15 cellular contexts compared by ENCODE assay signal in the genomic region with DNA sequence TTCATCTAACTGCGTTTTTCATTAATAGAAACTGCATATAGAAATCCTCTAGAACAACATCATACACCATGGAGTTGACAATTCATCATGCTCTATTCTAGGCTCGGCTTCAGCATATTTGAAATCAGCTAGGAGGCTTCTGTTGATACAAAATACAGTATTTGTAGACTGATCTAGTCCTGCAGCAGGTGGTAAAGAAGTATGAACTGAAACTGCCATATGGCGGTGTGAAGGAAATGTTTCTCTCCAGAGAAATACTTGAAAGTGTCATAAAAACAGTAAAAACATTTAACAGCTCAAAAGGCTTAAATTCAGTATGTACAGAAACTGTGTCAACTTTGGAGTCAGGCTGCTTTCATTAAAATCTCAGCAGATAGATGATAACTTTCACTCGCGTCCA. TPM values are rescaled to one million over a fixed set of nuclear protein-coding genes. Genes with fewer than 3 reads are reported as not detected.
DNase-seq lines count a peak whose midpoint lies in the region; ATAC-seq and TF ChIP-seq lines count a peak whose summit lies in the region.
"Had no signal": no experiment of that assay in that cellular context is flagged by ENCODE, and none has a peak within 500 bp of the region (broad histone marks: within the 10 kb centered on the region; RNA-seq: fewer than 3 reads in every experiment).

No MANE protein-coding gene starts in this region.

- no peaks in the 10 kb centered on the region for H3K4me1 Mint-ChIP-seq in activated CD4-positive, alpha-beta memory T cell treated with anti-CD3 and anti-CD28 coated beads for 36 hours (ENCODE audit: low read depth)
- H3K4me1 Mint-ChIP-seq: CD14-positive monocyte had no signal

- H3K4me1 ChIP-seq in mesendoderm (ENCODE audit: control insufficient read depth, low read depth, low read length) (peaks cover 31% of the 10 kb centered on the region), PC-3 (ENCODE audit: insufficient read depth, low read length) (no peaks in the 10 kb centered on the region)

- H3K27ac ChIP-seq in mesendoderm (ENCODE audit: low read depth, low read length) (peak overlapping the region; percentile 12), PC-3 (ENCODE audit: low read length) (no peak overlapping the region)
- H3K27ac ChIP-seq: skin epidermis had no signal

- H3F3A ChIP-seq in PC-3 (ENCODE audit: low read length, unreplicated experiment): no peaks in the 10 kb centered on the region

- no peak overlapping the region for H2AK5ac ChIP-seq in mesendoderm (ENCODE audit: low read length)

- no peak overlapping the region for H3K23ac ChIP-seq in mesendoderm (ENCODE audit: low read length)

- no peak overlapping the region for H3K9ac ChIP-seq in mesendoderm (ENCODE audit: low read length)
- no peak overlapping the region for H3K9ac ChIP-seq in PC-3 (ENCODE audit: low read length)

- no peak overlapping the region for H3K4me3 ChIP-seq in mesendoderm (ENCODE audit: low read length)
- no peak overlapping the region for H3K4me3 ChIP-seq in PC-3 (ENCODE audit: low read length)
- H3K4me3 ChIP-seq: skin epidermis had no signal

- no peaks in the 10 kb centered on the region for H3K79me1 ChIP-seq in mesendoderm (ENCODE audit: low read length)

- H3K4me2 ChIP-seq in mesendoderm (ENCODE audit: low read length): no peak overlapping the region
- H3K4me2 ChIP-seq in PC-3 (ENCODE audit: low read length): no peak overlapping the region

- intact Hi-C loops in activated CD4-positive, alpha-beta memory T cell treated with anti-CD3 and anti-CD28 coated beads for 36 hours (cut with micrococcal nuclease): no loop called here
- intact Hi-C loops in PC-3 (cut with micrococcal nuclease): no loop called here

- no peak overlapping the region for H2BK15ac ChIP-seq in mesendoderm (replicated peaks; ENCODE audit: low read depth)

- no peaks in the 10 kb centered on the region for H4K20me1 ChIP-seq in PC-3 (ENCODE audit: low read length)

- H3K56ac ChIP-seq in mesendoderm (ENCODE audit: low read length): peak overlapping the region; percentile 61

- H3K79me2 ChIP-seq in mesendoderm (ENCODE audit: control insufficient read depth, insufficient read depth, low read length) (no peaks in the 10 kb centered on the region), PC-3 (ENCODE audit: low read length) (no peaks in the 10 kb centered on the region)

- H2BK120ac ChIP-seq in mesendoderm (ENCODE audit: low read depth, low read length): peak overlapping the region; percentile 78

- peak overlapping the region; percentile 55 for H3K4ac ChIP-seq in mesendoderm (ENCODE audit: low read depth, low read length)

- WGBS in mesendoderm (ENCODE audit: extremely low coverage, insufficient coverage, low lambda C conversion rate): no CpG with 5 or more reads among the region's 5 CpGs

- H3K27me3 Mint-ChIP-seq in activated CD4-positive, alpha-beta memory T cell treated with anti-CD3 and anti-CD28 coated beads for 36 hours: no peaks in the 10 kb centered on the region

- no peak for TF ChIP-seq CTCF in PC-3 (conservative IDR thresholded peaks at IDR 0.05; ENCODE audit: low read depth, low read length)

- no peak overlapping the region for H3K27ac Mint-ChIP-seq in activated CD4-positive, alpha-beta memory T cell treated with anti-CD3 and anti-CD28 coated beads for 36 hours
- H3K27ac Mint-ChIP-seq: CD14-positive monocyte had no signal

- no peaks in the 10 kb centered on the region for H3K9me3 ChIP-seq in PC-3 (ENCODE audit: low read length)

- H4K5ac ChIP-seq in mesendoderm (ENCODE audit: low read length): no peak overlapping the region

- peak; percentile 59 for ATAC-seq in GM18868 (IDR thresholded peaks at IDR 0.05; ENCODE audit: unreplicated experiment)
- ATAC-seq in GM21528 (IDR thresholded peaks at IDR 0.05; ENCODE audit: low FRiP score, unreplicated experiment): peak; percentile 71
- ATAC-seq in HG03135 (IDR thresholded peaks at IDR 0.05; ENCODE audit: unreplicated experiment): peak; percentile 70
- ATAC-seq in PC-3: no peak

- CTCF ChIA-PET in activated CD4-positive, alpha-beta memory T cell treated with anti-CD3 and anti-CD28 coated beads for 36 hours (lab: Charles Lee): no interaction called here
- CTCF ChIA-PET in PC-3 (lab: Charles Lee): no interaction called here

- H3K9me2 ChIP-seq in PC-3 (replicated peaks; ENCODE audit: low read length): no peaks in the 10 kb centered on the region

- no peak overlapping the region for H2AFZ ChIP-seq in PC-3 (ENCODE audit: low read length)

- POLR2A ChIA-PET in activated CD4-positive, alpha-beta memory T cell treated with anti-CD3 and anti-CD28 coated beads for 36 hours (lab: Charles Lee): no interaction called here
- POLR2A ChIA-PET in PC-3 (lab: Charles Lee; ENCODE audit: unreplicated experiment): no interaction called here

- H4K8ac ChIP-seq in mesendoderm (ENCODE audit: low read depth, low read length): no peak overlapping the region

- peak overlapping the region; percentile 89 for H2BK5ac ChIP-seq in mesendoderm (ENCODE audit: low read length)

- no TSS peak for BruUV-seq in PC-3 (replicated peaks; lab: Mats Ljungman, UMichigan)

- no peaks in the 10 kb centered on the region for H3K36me3 Mint-ChIP-seq in activated CD4-positive, alpha-beta memory T cell treated with anti-CD3 and anti-CD28 coated beads for 36 hours
- H3K36me3 Mint-ChIP-seq: CD14-positive monocyte, IgD-negative memory B cell had no signal

- H3K18ac ChIP-seq in mesendoderm (ENCODE audit: low read length): peak overlapping the region; percentile 60

- no peak overlapping the region for H3K4me3 Mint-ChIP-seq in activated CD4-positive, alpha-beta memory T cell treated with anti-CD3 and anti-CD28 coated beads for 36 hours
- H3K4me3 Mint-ChIP-seq: CD14-positive monocyte had no signal

- no peaks in the 10 kb centered on the region for H3K9me3 Mint-ChIP-seq in activated CD4-positive, alpha-beta memory T cell treated with anti-CD3 and anti-CD28 coated beads for 36 hours
- H3K9me3 Mint-ChIP-seq: IgD-negative memory B cell had no signal

- DNase-seq in mesendoderm (no peak), HCEC 1CT (no peak), PC-3 (no peak), NCI-H526 treated with DMSO at 0.1 percent for 48 hours (lab: John Stamatoyannopoulos, UW) (no peak)
- no peak for DNase-seq in activated CD4-positive, alpha-beta memory T cell treated with anti-CD3 and anti-CD28 coated beads for 36 hours
- DNase-seq: activated effector memory CD4-positive, alpha-beta T cell treated with anti-CD3 and anti-CD28 coated beads, Interleukin-2, amount 50 U/mL, for 16 hours; mesenchymal stem cell; NCI-H1436; Right ventricle myocardium superior had no signal

- H3K36me3 ChIP-seq in mesendoderm (ENCODE audit: control insufficient read depth, insufficient read depth, low read length): no peaks in the 10 kb centered on the region
- H3K36me3 ChIP-seq in PC-3 (ENCODE audit: low read depth, low read length): no peaks in the 10 kb centered on the region

- no peaks in the 10 kb centered on the region for H3K27me3 ChIP-seq in mesendoderm (ENCODE audit: insufficient read depth, low read length, poor library complexity)
- no peaks in the 10 kb centered on the region for H3K27me3 ChIP-seq in PC-3 (ENCODE audit: low read length)

RNA-seq across cellular contexts. Expression of gene MYO3A, which starts 32.0 kb away (rescaled TPM):
- polyA plus RNA-seq in mesendoderm (2013, experiment 1 of 2): 2.8 TPM
- 3.2 TPM for polyA plus RNA-seq in mesendoderm (2013, experiment 2 of 2)
- not detected for total RNA-seq in activated CD4-positive, alpha-beta memory T cell treated with anti-CD3 and anti-CD28 coated beads for 36 hours
- total RNA-seq in PC-3 (2014; rRNA removed): not detected in 2 replicates
- total RNA-seq: Right ventricle myocardium superior had no signal
- polyA plus RNA-seq: CD14-positive monocyte had no signal
